ENCODE assay signal across 18 cellular contexts in genomic region chr6:106539931-106540330, GRCh38.
DNase-seq lines count a peak whose midpoint lies in the region; ATAC-seq and TF ChIP-seq lines count a peak whose summit lies in the region.
"Had no signal": no experiment of that assay in that cellular context is flagged by ENCODE, and none has a peak within 500 bp of the region (broad histone marks: within the 10 kb centered on the region; RNA-seq: fewer than 3 reads in every experiment).

No MANE protein-coding gene starts in this region.

- H3K27me3 Mint-ChIP-seq in activated naive CD4-positive, alpha-beta T cell treated with anti-CD3 and anti-CD28 coated beads for 36 hours (ENCODE audit: low read depth), result no peaks in the 10 kb centered on the region
- H3K27me3 Mint-ChIP-seq in stimulated activated memory B cell treated with anti-CD40 and anti-IgM and Interleukin-4, amounts not matched to agents 10 μg/mL and 1 μg/mL and 100 μg/mL, for 72 hours, result no peaks in the 10 kb centered on the region

- no peak overlapping the region for H3K4me3 Mint-ChIP-seq in activated naive CD4-positive, alpha-beta T cell treated with anti-CD3 and anti-CD28 coated beads for 36 hours
- H3K4me3 Mint-ChIP-seq in stimulated activated memory B cell treated with anti-CD40 and anti-IgM and Interleukin-4, amounts not matched to agents 10 μg/mL and 1 μg/mL and 100 μg/mL, for 72 hours, result no peak overlapping the region
- H3K4me3 Mint-ChIP-seq: activated T-helper 1 cell treated with anti-CD3 and anti-CD28 coated beads, Interleukin-12 subunit alpha, Interleukin-12 subunit beta, Interleukin-2, Interleukin-4 antibody, amounts not matched to agents 30 ng/mL and 10 ng/mL and 1 ng/mL, durations not matched to agents 14 hours and 24 hours and 36 hours had no signal

- DNase-seq in activated naive CD4-positive, alpha-beta T cell treated with anti-CD3 and anti-CD28 coated beads for 36 hours, result no peak
- DNase-seq in activated naive CD4-positive, alpha-beta T cell treated with Interleukin-2 at 50 U/mL for 16 hours, result no peak
- DNase-seq in left lung, result peak in 1 of 2 donors; percentile 49
- no peak for DNase-seq in stimulated activated CD4-positive, alpha-beta T cell treated with anti-CD3 and anti-CD28 coated beads, Interleukin-12 subunit alpha, Interleukin-12 subunit beta, amount 100 ng/mL, for 4 hours
- DNase-seq: cortex of kidney, DMS 273 treated with DMSO at 0.1 percent for 48 hours, hippocampal formation, NCI-H2171 treated with DMSO at 0.1 percent for 48 hours, occipital lobe, small intestine, testis had no signal

- H3K79me2 ChIP-seq in OCI-LY1 (ENCODE audit: insufficient read depth, low read length), result no peaks in the 10 kb centered on the region

- H3K9me3 Mint-ChIP-seq in activated naive CD4-positive, alpha-beta T cell treated with anti-CD3 and anti-CD28 coated beads for 36 hours, result no peaks in the 10 kb centered on the region
- no peaks in the 10 kb centered on the region for H3K9me3 Mint-ChIP-seq in stimulated activated memory B cell treated with anti-CD40 and anti-IgM and Interleukin-4, amounts not matched to agents 10 μg/mL and 1 μg/mL and 100 μg/mL, for 72 hours
- H3K9me3 Mint-ChIP-seq: activated T-helper 1 cell treated with anti-CD3 and anti-CD28 coated beads, Interleukin-12 subunit alpha, Interleukin-12 subunit beta, Interleukin-2, Interleukin-4 antibody, amounts not matched to agents 30 ng/mL and 10 ng/mL and 1 ng/mL, durations not matched to agents 14 hours and 24 hours and 36 hours had no signal

- H3K27ac ChIP-seq in OCI-LY1 (ENCODE audit: low read depth, low read length, poor library complexity, severe bottlenecking) (no peak overlapping the region), left lung (peak overlapping the region in 1 of 2 donors; percentile 55)
- H3K27ac ChIP-seq: ascending aorta, esophagus muscularis mucosa, testis had no signal

- H3K36me3 Mint-ChIP-seq in activated naive CD4-positive, alpha-beta T cell treated with anti-CD3 and anti-CD28 coated beads for 36 hours (ENCODE audit: low read depth), result peaks cover 15% of the 10 kb centered on the region
- peaks cover 30% of the 10 kb centered on the region for H3K36me3 Mint-ChIP-seq in stimulated activated memory B cell treated with anti-CD40 and anti-IgM and Interleukin-4, amounts not matched to agents 10 μg/mL and 1 μg/mL and 100 μg/mL, for 72 hours

- no peaks in the 10 kb centered on the region for H3K9me3 ChIP-seq in OCI-LY1 (ENCODE audit: low read length)
- H3K9me3 ChIP-seq in left lung, result no peaks in the 10 kb centered on the region
- H3K9me3 ChIP-seq: ascending aorta, esophagus muscularis mucosa, testis had no signal

- no peaks in the 10 kb centered on the region for H3F3A ChIP-seq in OCI-LY1 (ENCODE audit: insufficient read depth, low read length)

- CTCF ChIA-PET in activated naive CD4-positive, alpha-beta T cell treated with anti-CD3 and anti-CD28 coated beads for 36 hours (lab: Charles Lee), result interaction anchor here (1.6 to 5.4 kb wide), 4 partner anchors 18 to 31 kb away, joined by 5 to 25 read pairs (median 8); no protein-coding TSS in a partner anchor

- TF ChIP-seq CTCF in OCI-LY1 (IDR thresholded peaks at IDR 0.05; ENCODE audit: low read length), result no peak
- TF ChIP-seq CTCF in left lung (IDR thresholded peaks at IDR 0.05), result no peak

- no peaks in the 10 kb centered on the region for H3K27me3 ChIP-seq in OCI-LY1 (ENCODE audit: insufficient read depth, low read length)
- no peaks in the 10 kb centered on the region for H3K27me3 ChIP-seq in left lung
- H3K27me3 ChIP-seq: ascending aorta, esophagus muscularis mucosa, testis had no signal

- no peak overlapping the region for H2AFZ ChIP-seq in OCI-LY1 (ENCODE audit: low read length)

- intact Hi-C loops in activated naive CD4-positive, alpha-beta T cell treated with anti-CD3 and anti-CD28 coated beads for 36 hours (cut with micrococcal nuclease), result no loop called here
- intact Hi-C loops in left lung (cut with DNase I), result no loop called here

- H3K4me3 ChIP-seq in OCI-LY1 (ENCODE audit: low read depth, low read length, poor library complexity, severe bottlenecking), result no peak overlapping the region
- no peak overlapping the region for H3K4me3 ChIP-seq in left lung
- H3K4me3 ChIP-seq: ascending aorta, esophagus muscularis mucosa, testis had no signal

- peaks cover 40% of the 10 kb centered on the region for H3K4me1 Mint-ChIP-seq in activated naive CD4-positive, alpha-beta T cell treated with anti-CD3 and anti-CD28 coated beads for 36 hours (ENCODE audit: low read depth)
- H3K4me1 Mint-ChIP-seq in stimulated activated memory B cell treated with anti-CD40 and anti-IgM and Interleukin-4, amounts not matched to agents 10 μg/mL and 1 μg/mL and 100 μg/mL, for 72 hours, result peaks cover 47% of the 10 kb centered on the region

- H3K4me1 ChIP-seq in OCI-LY1 (ENCODE audit: insufficient read depth, low read length, severe bottlenecking), result peaks cover 13% of the 10 kb centered on the region
- H3K4me1 ChIP-seq in left lung, result peaks cover 0 to 52% of the 10 kb centered on the region in 2 donors
- H3K4me1 ChIP-seq: ascending aorta, esophagus muscularis mucosa, testis had no signal

- H3K9me2 ChIP-seq in OCI-LY1 (ENCODE audit: low read depth, low read length), result no peaks in the 10 kb centered on the region

- peak; percentile 47 for ATAC-seq in left lung
- no peak for ATAC-seq in stimulated activated memory B cell treated with anti-CD40 and anti-IgM and Interleukin-4, amounts not matched to agents 10 μg/mL and 1 μg/mL and 100 μg/mL, for 72 hours
- ATAC-seq in GM21737 (IDR thresholded peaks at IDR 0.05; ENCODE audit: unreplicated experiment), result no peak
- no peak for ATAC-seq in GM21717 (IDR thresholded peaks at IDR 0.05; ENCODE audit: unreplicated experiment)

- peak overlapping the region; percentile 25; the same call in 1 of the 2 replicates for H3K9ac ChIP-seq in OCI-LY1 (ENCODE audit: low read length)

- H3K4me2 ChIP-seq in OCI-LY1 (ENCODE audit: low read length), result no peak overlapping the region; the same call in 1 of the 2 replicates

- no peaks in the 10 kb centered on the region for H4K20me1 ChIP-seq in OCI-LY1 (ENCODE audit: insufficient read depth, low read length)

- H3K36me3 ChIP-seq in OCI-LY1 (ENCODE audit: insufficient read depth, low read length) (peaks cover 34% of the 10 kb centered on the region), left lung (peaks cover 0 to 34% of the 10 kb centered on the region in 2 donors)
- H3K36me3 ChIP-seq: ascending aorta, esophagus muscularis mucosa had no signal

- H3K27ac Mint-ChIP-seq in activated naive CD4-positive, alpha-beta T cell treated with anti-CD3 and anti-CD28 coated beads for 36 hours, result peak overlapping the region; percentile 11
- peak overlapping the region; percentile 79 for H3K27ac Mint-ChIP-seq in stimulated activated memory B cell treated with anti-CD40 and anti-IgM and Interleukin-4, amounts not matched to agents 10 μg/mL and 1 μg/mL and 100 μg/mL, for 72 hours
- H3K27ac Mint-ChIP-seq: activated T-helper 1 cell treated with anti-CD3 and anti-CD28 coated beads, Interleukin-12 subunit alpha, Interleukin-12 subunit beta, Interleukin-2, Interleukin-4 antibody, amounts not matched to agents 30 ng/mL and 10 ng/mL and 1 ng/mL, durations not matched to agents 14 hours and 24 hours and 36 hours had no signal
